12 cellular contexts compared by ENCODE assay signal in the genomic region with DNA sequence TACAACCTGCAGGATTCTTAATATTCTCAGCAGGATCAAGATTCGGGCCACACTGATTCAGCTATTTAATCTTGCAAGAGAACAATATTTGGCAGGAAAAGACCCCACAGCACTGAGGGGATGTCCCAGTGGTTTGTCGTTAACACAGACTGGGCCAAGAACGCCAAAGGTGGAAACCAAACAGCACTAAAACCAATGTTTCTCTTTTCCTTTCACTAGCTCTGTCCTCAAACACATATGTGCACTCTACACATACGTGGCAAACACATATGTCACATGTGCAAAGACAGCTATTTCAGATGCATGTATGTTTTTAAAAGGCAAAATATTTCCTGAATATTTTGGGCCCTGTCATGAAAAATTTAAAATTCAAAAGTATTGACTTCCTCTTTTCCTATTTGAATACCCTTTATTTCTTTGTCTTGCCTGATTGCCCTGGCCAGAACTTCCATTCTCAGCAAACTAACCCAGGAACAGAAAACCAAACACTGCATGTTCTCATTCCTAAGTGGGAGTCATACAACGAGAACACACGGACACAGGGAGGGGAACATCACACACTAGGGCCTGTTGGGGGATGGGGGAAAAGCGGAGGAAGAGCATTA. TPM values are rescaled to one million over a fixed set of nuclear protein-coding genes. Genes with fewer than 3 reads are reported as not detected.
A peak's percentile ranks its signal among the peaks of the same experiment; 100 is the strongest.
DNase-seq lines count a peak whose midpoint lies in the region; ATAC-seq, FAIRE-seq and TF ChIP-seq lines count a peak whose summit lies in the region.
"Had no signal": no experiment of that assay in that cellular context is flagged by ENCODE, and none has a peak within 500 bp of the region (broad histone marks: within the 10 kb centered on the region; RNA-seq: fewer than 3 reads in every experiment).

No MANE protein-coding gene starts in this region.

- ATAC-seq in GM19025 (IDR thresholded peaks at IDR 0.05; ENCODE audit: low read depth, unreplicated experiment) (peak; percentile 84), HG02623 (IDR thresholded peaks at IDR 0.05; ENCODE audit: unreplicated experiment) (peak; percentile 78), HG03457 (IDR thresholded peaks at IDR 0.05; ENCODE audit: unreplicated experiment) (peak; percentile 63)

- peaks cover 38% of the 10 kb centered on the region for H3K4me1 ChIP-seq in neural progenitor cell
- no peaks in the 10 kb centered on the region for H3K4me1 ChIP-seq in right atrium auricular region
- no peaks in the 10 kb centered on the region for H3K4me1 ChIP-seq in kidney (ENCODE audit: control insufficient read depth in 1 of 2, insufficient read depth in 1 of 2, low read depth in 1 of 2, low read length in 2 of 2)

- H3K4me3 Mint-ChIP-seq in neural progenitor cell, result no peak overlapping the region
- H3K4me3 Mint-ChIP-seq in osteocyte (ENCODE audit: unreplicated experiment), result no peak overlapping the region
- H3K4me3 Mint-ChIP-seq: central memory CD8-positive, alpha-beta T cell had no signal

- peaks cover 3% of the 10 kb centered on the region for H3K27me3 Mint-ChIP-seq in neural progenitor cell (ENCODE audit: insufficient read depth, low read depth)
- peaks cover 3% of the 10 kb centered on the region for H3K27me3 Mint-ChIP-seq in osteocyte (ENCODE audit: unreplicated experiment)
- H3K27me3 Mint-ChIP-seq: central memory CD8-positive, alpha-beta T cell had no signal

- H3K4me3 ChIP-seq in neural progenitor cell (no peak overlapping the region), right atrium auricular region (no peak overlapping the region), kidney (ENCODE audit: low read length in 2 of 2) (no peak overlapping the region)

- H3K36me3 ChIP-seq in neural progenitor cell, result no peaks in the 10 kb centered on the region
- H3K36me3 ChIP-seq in right atrium auricular region, result no peaks in the 10 kb centered on the region
- H3K36me3 ChIP-seq in kidney (ENCODE audit: control insufficient read depth in 1 of 2, insufficient read depth in 2 of 2, low read length in 2 of 2), result peaks cover 0 to 3% of the 10 kb centered on the region in 2 donors

- H3K4me1 Mint-ChIP-seq in neural progenitor cell (peaks cover 27% of the 10 kb centered on the region), osteocyte (ENCODE audit: unreplicated experiment) (no peaks in the 10 kb centered on the region)
- H3K4me1 Mint-ChIP-seq: central memory CD8-positive, alpha-beta T cell had no signal

- H2AFZ ChIP-seq in neural progenitor cell (replicated peaks), result peak overlapping the region; percentile 15

- H3K79me2 ChIP-seq in neural progenitor cell (ENCODE audit: low read depth), result no peaks in the 10 kb centered on the region

- no peak for FAIRE-seq in kidney (lab: Jason Lieb, UNC)

- no peaks in the 10 kb centered on the region for H3K9me3 Mint-ChIP-seq in neural progenitor cell
- H3K9me3 Mint-ChIP-seq in osteocyte (ENCODE audit: unreplicated experiment), result no peaks in the 10 kb centered on the region
- H3K9me3 Mint-ChIP-seq: central memory CD8-positive, alpha-beta T cell; naive B cell had no signal

- peak overlapping the region; percentile 47 for H3K4me2 ChIP-seq in neural progenitor cell

- H3K27ac ChIP-seq in neural progenitor cell (peak overlapping the region; percentile 14), right atrium auricular region (no peak overlapping the region), kidney (ENCODE audit: low read depth in 2 of 2, low read length in 2 of 2) (no peak overlapping the region)

- TF ChIP-seq CTCF in neural progenitor cell (IDR thresholded peaks at IDR 0.05), result no peak
- TF ChIP-seq CTCF in right atrium auricular region (IDR thresholded peaks at IDR 0.05), result no peak
- TF ChIP-seq CTCF in kidney (IDR thresholded peaks at IDR 0.05; ENCODE audit: borderline replicate concordance, extremely low read depth, insufficient read depth), result no peak
- no peak for TF ChIP-seq CTCF in osteocyte (IDR thresholded peaks at IDR 0.05)

- H3K36me3 Mint-ChIP-seq in neural progenitor cell (peaks cover 20% of the 10 kb centered on the region), osteocyte (ENCODE audit: unreplicated experiment) (no peaks in the 10 kb centered on the region)
- H3K36me3 Mint-ChIP-seq: naive B cell had no signal

- H3K9me3 ChIP-seq in neural progenitor cell (ENCODE audit: low read depth), result no peaks in the 10 kb centered on the region
- no peaks in the 10 kb centered on the region for H3K9me3 ChIP-seq in right atrium auricular region
- no peaks in the 10 kb centered on the region for H3K9me3 ChIP-seq in kidney (ENCODE audit: control insufficient read depth in 1 of 2, low read length in 2 of 2)

- H3K27ac Mint-ChIP-seq in neural progenitor cell, result peak overlapping the region; percentile 39
- H3K27ac Mint-ChIP-seq in osteocyte (ENCODE audit: unreplicated experiment), result no peak overlapping the region

- H3K27me3 ChIP-seq in neural progenitor cell (no peaks in the 10 kb centered on the region), right atrium auricular region (no peaks in the 10 kb centered on the region)

- DNase-seq in neural progenitor cell (ENCODE audit: low spot score) (no peak), right atrium auricular region (ENCODE audit: low spot score) (no peak), kidney (no peak), osteocyte (ENCODE audit: extremely low spot score, unreplicated experiment) (no peak)
- no peak for DNase-seq in activated CD4-positive, alpha-beta T cell treated with anti-CD3 and anti-CD28 coated beads for 48 hours
- DNase-seq: COR-L47, naive B cell, NCI-H2029 treated with DMSO at 0.1 percent for 48 hours had no signal

- no peaks in the 10 kb centered on the region for H4K20me1 ChIP-seq in neural progenitor cell (ENCODE audit: low read depth)

- intact Hi-C loops in kidney (cut with DNase I), result no loop called here

- H3K9ac ChIP-seq in neural progenitor cell, result no peak overlapping the region
- H3K9ac ChIP-seq in kidney (ENCODE audit: low read length in 2 of 2), result no peak overlapping the region

- peaks cover 5% of the 10 kb centered on the region for H3F3A ChIP-seq in neural progenitor cell (ENCODE audit: low read depth)

RNA-seq across cellular contexts. Expression of a gene that starts 51.7 kb away (rescaled TPM):
- total RNA-seq in neural progenitor cell (ENCODE audit: low replicate concordance) (52.8 and 77.6 TPM in 2 replicates), right atrium auricular region (100 to 1,000 TPM; 304 to 550 TPM), kidney (21.2 TPM), osteocyte (0.30 and 0.31 TPM in 2 replicates)
- 13.8 TPM for polyA plus RNA-seq in kidney (ENCODE audit: insufficient read depth, low read depth, low replicate concordance)

Comparison
In these comparisons a context has a peak if more than half of its experiments do, and no peak if none do; other contexts are left out.
1. RNA of a gene that starts 51.7 kb away (total RNA-seq): 304 to 550 TPM in right atrium auricular region, 52.8 to 77.6 TPM in neural progenitor cell and 21.2 TPM in kidney (single experiment); 0.30 to 0.31 TPM in osteocyte; every median in the first group is over 10 times any median in the second.
2. Peak in every context shown above with its lines, with median percentiles within 50 percentile points of each other: ATAC-seq.